1 cellular context compared by ENCODE assay signal in the genomic region with DNA sequence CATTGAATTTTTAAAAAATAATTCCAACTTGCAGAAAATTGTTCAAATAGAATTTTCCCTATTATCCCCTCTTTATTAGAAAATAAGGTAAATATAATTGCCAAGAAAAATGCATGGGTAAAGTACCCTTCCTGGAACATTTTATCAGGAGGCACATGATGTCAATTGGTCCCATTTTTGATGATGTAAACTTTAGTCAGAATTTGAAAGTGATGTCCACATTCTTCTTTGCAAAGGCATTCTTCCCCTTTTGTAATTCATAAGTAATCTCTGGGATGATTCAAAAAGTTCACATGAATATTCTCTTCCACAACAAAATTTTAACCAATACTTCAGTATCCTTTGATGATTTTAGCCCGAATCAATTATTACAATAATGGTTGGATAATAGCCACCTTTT.
TF ChIP-seq lines count a peak whose summit lies in the region.

No MANE protein-coding gene starts in this region.

TF ChIP-seq in SK-N-SH treated with all-trans-retinoic acid at 6 μM for 48 hours, 23 proteins besides CTCF, POLR2A, EP300 and RAD21 (continued from another document):
- TF ChIP-seq POU6F1 (CRISPR knock-in tag; IDR thresholded peaks at IDR 0.05; ENCODE audit: borderline replicate concordance, low read depth) (no peak), ARNTL (CRISPR knock-in tag; IDR thresholded peaks at IDR 0.05; ENCODE audit: borderline replicate concordance, low read depth) (no peak), ZFP3 (CRISPR knock-in tag; IDR thresholded peaks at IDR 0.05) (no peak), TOX (CRISPR knock-in tag; IDR thresholded peaks at IDR 0.05; ENCODE audit: borderline replicate concordance) (no peak), SNAI2 (CRISPR knock-in tag; IDR thresholded peaks at IDR 0.05) (no peak), ZNF565 (CRISPR knock-in tag; conservative IDR thresholded peaks at IDR 0.05; ENCODE audit: low read depth) (no peak), ZNF8 (CRISPR knock-in tag; IDR thresholded peaks at IDR 0.05) (no peak), CSRNP3 (CRISPR knock-in tag; IDR thresholded peaks at IDR 0.05) (no peak), CSDC2 (CRISPR knock-in tag; IDR thresholded peaks at IDR 0.05) (no peak)
